8 cellular contexts compared by ENCODE assay signal in the genomic region with DNA sequence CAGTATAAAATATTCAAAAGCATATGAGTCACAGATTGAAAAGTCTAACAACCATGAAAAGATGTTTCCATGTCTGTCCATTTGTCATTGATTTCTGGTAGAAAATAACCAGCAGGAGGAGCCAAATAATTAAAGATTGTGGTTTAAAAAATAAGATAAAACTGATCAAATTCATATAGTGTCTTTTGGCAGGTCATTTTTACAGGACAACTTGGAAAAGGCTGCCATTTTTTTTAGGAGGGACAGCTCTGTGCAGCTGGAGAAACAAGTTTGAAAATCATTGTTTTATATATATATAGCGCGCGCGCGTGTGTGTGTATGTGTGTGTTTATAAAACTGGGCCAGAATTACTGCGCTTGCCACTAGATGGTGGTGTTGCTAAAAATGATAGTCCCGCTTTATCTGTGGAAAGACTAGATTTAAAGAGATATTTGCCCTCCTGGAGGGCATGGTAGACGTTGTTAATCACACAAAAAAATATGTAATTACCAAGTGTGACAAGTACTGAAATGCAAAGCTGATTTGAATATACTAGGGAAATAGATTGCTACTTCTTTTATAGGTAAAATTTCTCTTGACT. TPM values are rescaled to one million over a fixed set of nuclear protein-coding genes. Genes with fewer than 3 reads are reported as not detected.
A peak's percentile ranks its signal among the peaks of the same experiment; 100 is the strongest.
DNase-seq lines count a peak whose midpoint lies in the region; ATAC-seq and TF ChIP-seq lines count a peak whose summit lies in the region.

No MANE protein-coding gene starts in this region.

- DNase-seq in AG09319 (ENCODE audit: extremely low read depth, low read depth) (peak; percentile 62), Karpas-422 (peak; percentile 94), PC-9 (peak; percentile 69 to 71), activated T-helper 1 cell treated with Interleukin-2 at 50 U/mL for 16 hours (ENCODE audit: low read depth) (peak; percentile 49), fibroblast of peridontal ligament (ENCODE audit: extremely low read depth) (peak; percentile 92), neuronal stem cell (ENCODE audit: low spot score) (peak; percentile 57), suprapubic skin (ENCODE audit: low spot score in 2 of 2) (peak; percentile 85 to 86)

- H4K91ac ChIP-seq in neuronal stem cell (ENCODE audit: low read depth, low read length, poor library complexity), result no peak overlapping the region

- H3K9me2 ChIP-seq in Karpas-422 (replicated peaks; ENCODE audit: insufficient read depth, low read length), result no peaks in the 10 kb centered on the region
- H3K9me2 ChIP-seq in PC-9 (ENCODE audit: insufficient read depth), result no peaks in the 10 kb centered on the region

- no peak for TF ChIP-seq EP300 in suprapubic skin (IDR thresholded peaks at IDR 0.05)

- ATAC-seq in GM18870 (IDR thresholded peaks at IDR 0.05; ENCODE audit: unreplicated experiment), result peak; percentile 32

- H2BK120ac ChIP-seq in neuronal stem cell (ENCODE audit: low read depth, low read length), result no peak overlapping the region

- no peak overlapping the region for H2BK5ac ChIP-seq in neuronal stem cell (ENCODE audit: low read length)

- peaks cover 16% of the 10 kb centered on the region for H3F3A ChIP-seq in PC-9 (ENCODE audit: insufficient read depth, low read depth)

- H3K4me3 ChIP-seq in Karpas-422 (ENCODE audit: low read length) (peak overlapping the region; percentile 79), PC-9 (peak overlapping the region; percentile 66; the same call in 1 of the 2 replicates), neuronal stem cell (ENCODE audit: low read length in 2 of 2) (no peak overlapping the region), suprapubic skin (peak overlapping the region; percentile 52)

- no peak overlapping the region for H2BK12ac ChIP-seq in neuronal stem cell (ENCODE audit: low read length)

- intact Hi-C loops in PC-9 (cut with micrococcal nuclease; ENCODE audit: unreplicated experiment), result loop anchor here (1.0 to 5.0 kb wide), 13 partner anchors 59 to 1075 kb away; partner anchors contain the start of genes ANP32B, CORO2A, NANS and NCBP1

- no peak overlapping the region for H3K18ac ChIP-seq in neuronal stem cell (ENCODE audit: low read length)

- H2AK5ac ChIP-seq in neuronal stem cell (ENCODE audit: low read depth, low read length), result no peak overlapping the region

- peak overlapping the region; percentile 69 for H2AFZ ChIP-seq in Karpas-422 (ENCODE audit: low read length)
- H2AFZ ChIP-seq in PC-9, result peak overlapping the region; percentile 70
- H2AFZ ChIP-seq in neuronal stem cell (ENCODE audit: low read length), result peak overlapping the region; percentile 90

- no TSS peak for BruUV-seq in PC-9 (replicated peaks; lab: Mats Ljungman, UMichigan)

- peak; percentile 64 for TF ChIP-seq CTCF in AG09319 (IDR thresholded peaks at IDR 0.05; ENCODE audit: low read depth, low read length)
- TF ChIP-seq CTCF in PC-9 (conservative IDR thresholded peaks at IDR 0.05), result peak; percentile 91
- TF ChIP-seq CTCF in suprapubic skin (IDR thresholded peaks at IDR 0.05), result peak; percentile 55 to 69

- H3K79me2 ChIP-seq in Karpas-422 (ENCODE audit: low read length), result peaks cover 32% of the 10 kb centered on the region
- peaks cover 26% of the 10 kb centered on the region for H3K79me2 ChIP-seq in PC-9 (ENCODE audit: low read depth)

- no peak overlapping the region for H2BK15ac ChIP-seq in neuronal stem cell (ENCODE audit: low read length)

- no peak for TF ChIP-seq POLR2A in suprapubic skin (IDR thresholded peaks at IDR 0.05)

- peak overlapping the region; percentile 97 for H3K4me2 ChIP-seq in Karpas-422 (ENCODE audit: low read depth, low read length, poor library complexity, severe bottlenecking)
- H3K4me2 ChIP-seq in PC-9, result peak overlapping the region; percentile 91
- H3K4me2 ChIP-seq in neuronal stem cell (ENCODE audit: insufficient read depth, low read length, poor library complexity, severe bottlenecking), result no peak overlapping the region

- H3K79me1 ChIP-seq in neuronal stem cell (ENCODE audit: low read depth, low read length), result no peaks in the 10 kb centered on the region

- H3K27ac ChIP-seq in Karpas-422 (ENCODE audit: low read length), result peak overlapping the region; percentile 94
- peak overlapping the region; percentile 21; the same call in 1 of the 2 replicates for H3K27ac ChIP-seq in PC-9
- no peak overlapping the region for H3K27ac ChIP-seq in neuronal stem cell (replicated peaks; ENCODE audit: low read length)
- H3K27ac ChIP-seq in suprapubic skin, result peak overlapping the region; percentile 95

- H3K36me3 ChIP-seq in Karpas-422 (ENCODE audit: insufficient read depth, low read length), result no peaks in the 10 kb centered on the region
- H3K36me3 ChIP-seq in PC-9 (ENCODE audit: low read depth), result no peaks in the 10 kb centered on the region
- no peaks in the 10 kb centered on the region for H3K36me3 ChIP-seq in neuronal stem cell (replicated peaks in 1 of 2; ENCODE audit: control insufficient read depth in 2 of 2, insufficient read depth in 2 of 2, low read length in 2 of 2)
- H3K36me3 ChIP-seq in suprapubic skin, result no peaks in the 10 kb centered on the region

- CTCF ChIA-PET in PC-9 (lab: Charles Lee), result interaction anchor here (0.7 to 1.7 kb wide), 3 partner anchors 23 to 133 kb away, joined by 3 to 22 read pairs (median 9); partner anchors contain the start of genes ANP32B and NANS

- no peaks in the 10 kb centered on the region for H3K27me3 ChIP-seq in Karpas-422 (ENCODE audit: low read length)
- H3K27me3 ChIP-seq in PC-9 (ENCODE audit: insufficient read depth, low read depth), result no peaks in the 10 kb centered on the region
- H3K27me3 ChIP-seq in neuronal stem cell (ENCODE audit: control insufficient read depth in 3 of 3, insufficient read depth in 3 of 3, low read depth in 1 of 3, low read length in 3 of 3), result peaks cover 0 to 15% (median 11%) of the 10 kb centered on the region in 3 experiments
- peaks cover 10% of the 10 kb centered on the region for H3K27me3 ChIP-seq in suprapubic skin

- H3K23ac ChIP-seq in neuronal stem cell (ENCODE audit: low read depth, low read length, poor library complexity), result no peak overlapping the region

- H3K9me3 ChIP-seq in Karpas-422 (ENCODE audit: low read length), result no peaks in the 10 kb centered on the region
- H3K9me3 ChIP-seq in PC-9 (ENCODE audit: insufficient read depth, low read depth), result no peaks in the 10 kb centered on the region
- H3K9me3 ChIP-seq in neuronal stem cell (replicated peaks in 1 of 2; ENCODE audit: control insufficient read depth in 2 of 2, insufficient read depth in 1 of 2, low read depth in 1 of 2, low read length in 2 of 2), result no peaks in the 10 kb centered on the region
- H3K9me3 ChIP-seq in suprapubic skin, result no peaks in the 10 kb centered on the region

- no peaks in the 10 kb centered on the region for H4K20me1 ChIP-seq in Karpas-422 (ENCODE audit: insufficient read depth, low read depth, low read length)
- no peaks in the 10 kb centered on the region for H4K20me1 ChIP-seq in PC-9 (ENCODE audit: insufficient read depth)

- H3K4me1 ChIP-seq in Karpas-422 (ENCODE audit: low read length) (peaks cover 70% of the 10 kb centered on the region), PC-9 (replicated peaks; ENCODE audit: insufficient read depth) (peaks cover 18% of the 10 kb centered on the region; the same call in 1 of the 2 replicates), neuronal stem cell (ENCODE audit: control insufficient read depth in 2 of 2, insufficient read depth in 1 of 2, low read depth in 1 of 2, low read length in 2 of 2) (peaks cover 0 to 2% of the 10 kb centered on the region in 2 donors), suprapubic skin (peaks cover 44% of the 10 kb centered on the region)

- no peak overlapping the region for H3K14ac ChIP-seq in neuronal stem cell (ENCODE audit: low read length)

- no peak overlapping the region for H3K4ac ChIP-seq in neuronal stem cell (ENCODE audit: low read length)

- H3K9ac ChIP-seq in Karpas-422 (ENCODE audit: low read length) (peak overlapping the region; percentile 90), neuronal stem cell (ENCODE audit: low read depth, low read length, poor library complexity) (no peak overlapping the region)

- POLR2A ChIA-PET in PC-9 (lab: Charles Lee; ENCODE audit: unreplicated experiment), result interaction anchor here (0.7 kb wide), 1 partner anchor 36 kb away, joined by 5 read pairs; no protein-coding TSS in a partner anchor

- no peak overlapping the region for H4K8ac ChIP-seq in neuronal stem cell (ENCODE audit: low read depth, low read length)

- no CpG with 5 or more reads among the region's 8 CpGs for WGBS in neuronal stem cell (ENCODE audit: extremely low coverage in 2 of 2, insufficient read length in 2 of 2, insufficient replicate concordance in 1 of 2), 2 donors
- WGBS in suprapubic skin, result under 1% methylated on average over 8 of the region's 8 CpGs

RNA-seq across cellular contexts. Expression of gene TRMO, which starts 1.3 kb away (rescaled TPM):
- 15.2 and 16.1 TPM in 2 replicates for total RNA-seq in Karpas-422 (2014; rRNA removed; shearing (Covaris generic); ENCODE audit: low replicate concordance)
- total RNA-seq in PC-9 (2021) (12.0 and 15.8 TPM in 2 replicates), suprapubic skin (10 to 100 TPM; 19.3 to 47.2 (median 31.7) TPM)
- polyA plus RNA-seq in neuronal stem cell (2013, experiment 1 of 2), result 3.5 TPM
- 4.1 TPM for polyA plus RNA-seq in neuronal stem cell (2013, experiment 2 of 2)

RNA-seq across cellular contexts. Expression of gene HEMGN, which starts 14.4 kb away (rescaled TPM):
- total RNA-seq in Karpas-422 (2014; rRNA removed; shearing (Covaris generic); ENCODE audit: low replicate concordance), result not detected in 2 replicates
- total RNA-seq in PC-9 (2021), result not detected in 2 replicates
- polyA plus RNA-seq in neuronal stem cell (2013, experiment 1 of 2), result not detected
- polyA plus RNA-seq in neuronal stem cell (2013, experiment 2 of 2), result 0.01 TPM
- total RNA-seq in suprapubic skin, result not detected

RNA-seq across cellular contexts. Expression of gene ANP32B, which starts 59.5 kb away (rescaled TPM):
- 29.1 and 76.3 TPM in 2 replicates for total RNA-seq in Karpas-422 (2014; rRNA removed; shearing (Covaris generic); ENCODE audit: low replicate concordance)
- total RNA-seq in PC-9 (2021) (280 and 284 TPM in 2 replicates), suprapubic skin (10 to 100 TPM; 34.8 to 71.6 (median 59.1) TPM)
- 292 TPM for polyA plus RNA-seq in neuronal stem cell (2013, experiment 1 of 2)
- polyA plus RNA-seq in neuronal stem cell (2013, experiment 2 of 2), result 299 TPM

Comparison
In these comparisons a context has a peak if more than half of its experiments do, and no peak if none do; other contexts are left out.
1. H3K4me3 ChIP-seq: peak in Karpas-422 (single experiment), PC-9 (single experiment) and suprapubic skin (single experiment); none in neuronal stem cell (0 of 2).
2. Peak in every context shown above with its lines, with median percentiles within 50 percentile points of each other: DNase-seq, CTCF ChIP-seq and H2AFZ ChIP-seq.